ENCODE assay signal across 1 cellular context in genomic region chr5:134236208-134236761, GRCh38.
TF ChIP-seq lines count a peak whose summit lies in the region.

No MANE protein-coding gene starts in this region.

TF ChIP-seq in GM23338, 12 proteins besides CTCF, POLR2A, EP300 and RAD21 (continued from another document):
- TF ChIP-seq ZNF462 (CRISPR knock-in tag; IDR thresholded peaks at IDR 0.05) (no peak), REST (IDR thresholded peaks at IDR 0.05; ENCODE audit: unreplicated experiment) (no peak), POLR2AphosphoS5 (IDR thresholded peaks at IDR 0.05; ENCODE audit: low read depth) (no peak), ZNF114 (CRISPR knock-in tag; IDR thresholded peaks at IDR 0.05) (no peak), STAT1 (IDR thresholded peaks at IDR 0.05; ENCODE audit: unreplicated experiment) (no peak)
